In the genomic region with DNA sequence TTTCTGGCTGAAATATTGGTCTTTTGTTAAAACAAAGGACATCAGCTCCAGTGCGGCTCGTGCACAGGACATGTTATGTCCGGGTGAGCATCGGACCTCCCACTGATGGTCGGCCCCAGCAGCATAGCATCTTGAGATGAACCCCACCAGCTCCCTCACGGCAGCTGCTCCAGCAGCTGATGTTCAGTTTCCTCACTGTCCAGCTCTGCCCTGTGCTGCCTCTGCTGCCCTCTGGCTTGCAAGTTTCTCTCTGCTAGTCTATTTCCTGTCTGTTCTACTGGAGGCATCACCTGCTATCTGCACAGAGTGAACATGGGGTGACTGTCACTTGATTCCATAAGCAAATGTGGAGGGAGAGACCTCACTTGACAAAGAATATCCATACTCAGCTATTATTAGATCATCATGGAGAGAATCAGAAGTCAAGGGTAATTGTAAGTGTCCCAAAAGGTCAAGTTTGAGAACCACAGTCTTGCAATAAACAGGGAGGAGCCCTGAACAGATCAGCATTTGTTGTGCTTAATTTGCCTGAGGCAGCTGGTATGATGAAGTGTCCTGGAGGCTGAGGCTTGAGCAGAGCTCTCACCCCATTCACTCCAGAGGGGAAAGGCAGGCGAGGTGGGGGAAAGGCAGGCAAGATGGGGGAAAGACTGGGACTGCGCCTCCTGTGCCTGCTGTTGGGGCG, we compare ENCODE assay signal across 11 cellular contexts.
DNase-seq lines count a peak whose midpoint lies in the region; ATAC-seq and TF ChIP-seq lines count a peak whose summit lies in the region.
"Had no signal": no experiment of that assay in that cellular context is flagged by ENCODE, and none has a peak within 500 bp of the region (broad histone marks: within the 10 kb centered on the region; RNA-seq: fewer than 3 reads in every experiment).

No MANE protein-coding gene starts in this region.

- no peaks in the 10 kb centered on the region for H3K9me3 ChIP-seq in osteoblast (ENCODE audit: low read depth, low read length)
- H3K9me3 ChIP-seq: neutrophil had no signal

- no peak overlapping the region for H3K4me3 ChIP-seq in osteoblast (ENCODE audit: insufficient read depth, low read length)
- H3K4me3 ChIP-seq: GM12878, Peyer's patch had no signal

- H3K36me3 ChIP-seq in osteoblast (ENCODE audit: insufficient read depth, low read length), result no peaks in the 10 kb centered on the region
- H3K36me3 ChIP-seq: neutrophil, Peyer's patch had no signal

- H3K4me1 ChIP-seq in osteoblast (ENCODE audit: insufficient read depth, low read length), result peaks cover 39% of the 10 kb centered on the region
- H3K4me1 ChIP-seq: Peyer's patch had no signal

- TF ChIP-seq CTCF in osteoblast (IDR thresholded peaks at IDR 0.05; ENCODE audit: extremely low read depth, low read depth, low read length), result peak; percentile 64

- H3K27ac ChIP-seq in osteoblast (ENCODE audit: low read depth, low read length), result peak overlapping the region; percentile 22
- H3K27ac ChIP-seq: neutrophil had no signal

- H3K79me2 ChIP-seq in osteoblast (ENCODE audit: insufficient read depth, low read length), result no peaks in the 10 kb centered on the region

- H4K20me1 ChIP-seq in osteoblast (ENCODE audit: insufficient read depth, low read length), result no peaks in the 10 kb centered on the region

- peak; percentile 64 for DNase-seq in ELR (ENCODE audit: low read depth)
- peak; percentile 51 for DNase-seq in NCI-H774 (lab: John Stamatoyannopoulos, UW)
- DNase-seq in fibroblast of gingiva (ENCODE audit: low read depth), result peak; percentile 88
- peak; percentile 92 for DNase-seq in osteoblast (ENCODE audit: insufficient read length, low spot score, missing footprints)
- DNase-seq in activated gamma-delta T cell (lab: John Stamatoyannopoulos, UW), result no peak
- DNase-seq in SIG-M5 (lab: John Stamatoyannopoulos, UW), result no peak

- H3K27me3 ChIP-seq in osteoblast (ENCODE audit: insufficient read depth, low read length), result no peaks in the 10 kb centered on the region
- H3K27me3 ChIP-seq: neutrophil, Peyer's patch had no signal

- ATAC-seq in GM19023 (IDR thresholded peaks at IDR 0.05; ENCODE audit: unreplicated experiment) (no peak), GM18909 (IDR thresholded peaks at IDR 0.05; ENCODE audit: poor library complexity, unreplicated experiment) (no peak)
- ATAC-seq: GM12878 had no signal

- H3K4me2 ChIP-seq in osteoblast (ENCODE audit: insufficient read depth, low read length), result no peak overlapping the region

- H2AFZ ChIP-seq in osteoblast (ENCODE audit: low read length), result peak overlapping the region; percentile 69

Comparison
In these comparisons a context has a peak if more than half of its experiments do, and no peak if none do; other contexts are left out.
1. DNase-seq: peak in ELR (single experiment), NCI-H774 (single experiment), fibroblast of gingiva (single experiment) and osteoblast (single experiment); none in activated gamma-delta T cell (single experiment) and SIG-M5 (single experiment).